In genomic region chr12:122385171-122386041, GRCh38 we compare ENCODE assay signal across 1 cellular context.
TF ChIP-seq lines count a peak whose summit lies in the region.

No MANE protein-coding gene starts in this region.

TF ChIP-seq in K562, 482 proteins besides CTCF, POLR2A, EP300 and RAD21:
- no peak for TF ChIP-seq ZBED1 (IDR thresholded peaks at IDR 0.05)
- TF ChIP-seq HBP1 (CRISPR knock-in tag; IDR thresholded peaks at IDR 0.05): no peak
- no peak for TF ChIP-seq KDM5B (IDR thresholded peaks at IDR 0.05; ENCODE audit: insufficient replicate concordance, low read depth, low read length)
- TF ChIP-seq ZNF174 (CRISPR knock-in tag; IDR thresholded peaks at IDR 0.05): no peak
- TF ChIP-seq, protein P1, sequence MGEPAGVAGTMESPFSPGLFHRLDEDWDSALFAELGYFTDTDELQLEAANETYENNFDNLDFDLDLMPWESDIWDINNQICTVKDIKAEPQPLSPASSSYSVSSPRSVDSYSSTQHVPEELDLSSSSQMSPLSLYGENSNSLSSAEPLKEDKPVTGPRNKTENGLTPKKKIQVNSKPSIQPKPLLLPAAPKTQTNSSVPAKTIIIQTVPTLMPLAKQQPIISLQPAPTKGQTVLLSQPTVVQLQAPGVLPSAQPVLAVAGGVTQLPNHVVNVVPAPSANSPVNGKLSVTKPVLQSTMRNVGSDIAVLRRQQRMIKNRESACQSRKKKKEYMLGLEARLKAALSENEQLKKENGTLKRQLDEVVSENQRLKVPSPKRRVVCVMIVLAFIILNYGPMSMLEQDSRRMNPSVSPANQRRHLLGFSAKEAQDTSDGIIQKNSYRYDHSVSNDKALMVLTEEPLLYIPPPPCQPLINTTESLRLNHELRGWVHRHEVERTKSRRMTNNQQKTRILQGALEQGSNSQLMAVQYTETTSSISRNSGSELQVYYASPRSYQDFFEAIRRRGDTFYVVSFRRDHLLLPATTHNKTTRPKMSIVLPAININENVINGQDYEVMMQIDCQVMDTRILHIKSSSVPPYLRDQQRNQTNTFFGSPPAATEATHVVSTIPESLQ (CRISPR knock-in tag; IDR thresholded peaks at IDR 0.05): no peak
- no peak for TF ChIP-seq ZNF274 (IDR thresholded peaks at IDR 0.05; ENCODE audit: borderline replicate concordance, low read depth, low read length)
- no peak for TF ChIP-seq NFATC3 (IDR thresholded peaks at IDR 0.05)
- no peak for TF ChIP-seq L3MBTL2 (IDR thresholded peaks at IDR 0.05)
- TF ChIP-seq GATAD2A (IDR thresholded peaks at IDR 0.05): no peak
- TF ChIP-seq, protein P2, sequence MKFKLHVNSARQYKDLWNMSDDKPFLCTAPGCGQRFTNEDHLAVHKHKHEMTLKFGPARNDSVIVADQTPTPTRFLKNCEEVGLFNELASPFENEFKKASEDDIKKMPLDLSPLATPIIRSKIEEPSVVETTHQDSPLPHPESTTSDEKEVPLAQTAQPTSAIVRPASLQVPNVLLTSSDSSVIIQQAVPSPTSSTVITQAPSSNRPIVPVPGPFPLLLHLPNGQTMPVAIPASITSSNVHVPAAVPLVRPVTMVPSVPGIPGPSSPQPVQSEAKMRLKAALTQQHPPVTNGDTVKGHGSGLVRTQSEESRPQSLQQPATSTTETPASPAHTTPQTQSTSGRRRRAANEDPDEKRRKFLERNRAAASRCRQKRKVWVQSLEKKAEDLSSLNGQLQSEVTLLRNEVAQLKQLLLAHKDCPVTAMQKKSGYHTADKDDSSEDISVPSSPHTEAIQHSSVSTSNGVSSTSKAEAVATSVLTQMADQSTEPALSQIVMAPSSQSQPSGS (CRISPR knock-in tag; IDR thresholded peaks at IDR 0.05): no peak
- no peak for TF ChIP-seq STAG1 (CRISPR knock-in tag; IDR thresholded peaks at IDR 0.05; ENCODE audit: borderline replicate concordance)
- TF ChIP-seq, protein P3, sequence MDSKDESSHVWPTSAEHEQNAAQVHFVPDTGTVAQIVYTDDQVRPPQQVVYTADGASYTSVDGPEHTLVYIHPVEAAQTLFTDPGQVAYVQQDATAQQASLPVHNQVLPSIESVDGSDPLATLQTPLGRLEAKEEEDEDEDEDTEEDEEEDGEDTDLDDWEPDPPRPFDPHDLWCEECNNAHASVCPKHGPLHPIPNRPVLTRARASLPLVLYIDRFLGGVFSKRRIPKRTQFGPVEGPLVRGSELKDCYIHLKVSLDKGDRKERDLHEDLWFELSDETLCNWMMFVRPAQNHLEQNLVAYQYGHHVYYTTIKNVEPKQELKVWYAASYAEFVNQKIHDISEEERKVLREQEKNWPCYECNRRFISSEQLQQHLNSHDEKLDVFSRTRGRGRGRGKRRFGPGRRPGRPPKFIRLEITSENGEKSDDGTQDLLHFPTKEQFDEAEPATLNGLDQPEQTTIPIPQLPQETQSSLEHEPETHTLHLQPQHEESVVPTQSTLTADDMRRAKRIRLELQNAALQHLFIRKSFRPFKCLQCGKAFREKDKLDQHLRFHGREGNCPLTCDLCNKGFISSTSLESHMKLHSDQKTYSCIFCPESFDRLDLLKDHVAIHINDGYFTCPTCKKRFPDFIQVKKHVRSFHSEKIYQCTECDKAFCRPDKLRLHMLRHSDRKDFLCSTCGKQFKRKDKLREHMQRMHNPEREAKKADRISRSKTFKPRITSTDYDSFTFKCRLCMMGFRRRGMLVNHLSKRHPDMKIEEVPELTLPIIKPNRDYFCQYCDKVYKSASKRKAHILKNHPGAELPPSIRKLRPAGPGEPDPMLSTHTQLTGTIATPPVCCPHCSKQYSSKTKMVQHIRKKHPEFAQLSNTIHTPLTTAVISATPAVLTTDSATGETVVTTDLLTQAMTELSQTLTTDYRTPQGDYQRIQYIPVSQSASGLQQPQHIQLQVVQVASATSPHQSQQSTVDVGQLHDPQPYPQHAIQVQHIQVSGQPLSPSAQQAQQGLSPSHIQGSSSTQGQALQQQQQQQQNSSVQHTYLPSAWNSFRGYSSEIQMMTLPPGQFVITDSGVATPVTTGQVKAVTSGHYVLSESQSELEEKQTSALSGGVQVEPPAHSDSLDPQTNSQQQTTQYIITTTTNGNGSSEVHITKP (IDR thresholded peaks at IDR 0.05; ENCODE audit: partially characterized antibody): no peak
